21 cellular contexts compared by ENCODE assay signal in the genomic region with DNA sequence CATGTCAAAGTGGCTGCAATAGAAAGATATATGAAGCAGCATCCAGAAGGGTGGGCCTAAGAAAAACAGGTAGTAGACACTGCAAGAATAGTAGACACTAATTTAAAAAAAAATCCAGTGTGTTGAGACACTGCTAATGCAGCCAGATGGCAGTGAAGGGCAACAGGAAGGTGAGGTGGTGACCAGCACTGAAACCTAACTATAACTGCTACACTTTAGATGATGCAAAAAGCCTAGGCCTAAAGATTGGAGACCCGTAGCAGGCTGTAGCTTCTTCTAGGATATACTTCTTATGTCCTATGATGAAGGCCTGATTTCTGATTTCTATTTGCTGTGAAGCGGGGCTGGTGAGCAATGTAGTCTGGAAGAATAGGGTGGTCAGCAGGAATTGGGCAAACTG.
"Had no signal": no experiment of that assay in that cellular context is flagged by ENCODE, and none has a peak within 500 bp of the region (broad histone marks: within the 10 kb centered on the region; RNA-seq: fewer than 3 reads in every experiment).

No MANE protein-coding gene starts in this region.

- H3K4me3 ChIP-seq: left lung, lower lobe of right lung, pancreas, tibial nerve, upper lobe of right lung, vagina had no signal

- H3K9me3 Mint-ChIP-seq: naive B cell had no signal

- H3K36me3 ChIP-seq: left lung, pancreas, upper lobe of right lung had no signal

- H3K9me3 ChIP-seq: left lung, lower lobe of right lung, pancreas, tibial nerve, upper lobe of right lung, vagina had no signal

- H3K4me3 Mint-ChIP-seq: endodermal cell, immature natural killer cell, naive B cell, nephron had no signal

- H3K27me3 ChIP-seq: foreskin keratinocyte, left lung, pancreas, upper lobe of right lung, vagina had no signal

- H3K4me1 ChIP-seq: foreskin keratinocyte, lower lobe of right lung, pancreas, tibial nerve, upper lobe of right lung, vagina had no signal

- H3K27ac Mint-ChIP-seq: endodermal cell, nephron, progenitor cell of endocrine pancreas had no signal

- ATAC-seq: foreskin keratinocyte, left lung, lower lobe of right lung, pancreas, right cardiac atrium, upper lobe of right lung had no signal

- H3K27ac ChIP-seq: foreskin keratinocyte, left lung, lower lobe of right lung, pancreas, tibial nerve, upper lobe of right lung, vagina had no signal

- DNase-seq: effector CD4-positive, alpha-beta T cell; endodermal cell; erythroblast; foreskin keratinocyte; immature natural killer cell; left lung; lower lobe of right lung; mesenchymal stem cell; midbrain; naive B cell; occipital lobe; pancreas; right cardiac atrium; small intestine; stimulated activated CD4-positive, alpha-beta T cell treated with anti-CD3 and anti-CD28 coated beads, Interleukin-12 subunit alpha, Interleukin-12 subunit beta, amount 100 ng/mL, for 4 hours; stimulated activated naive CD4-positive, alpha-beta T cell treated with Interleukin-2 at 50 U/mL for 16 hours; upper lobe of right lung had no signal

- H3K4me1 Mint-ChIP-seq: endodermal cell, immature natural killer cell, naive B cell had no signal

- H3K27me3 Mint-ChIP-seq: naive B cell, progenitor cell of endocrine pancreas had no signal
